1 cellular context compared by ENCODE assay signal in genomic region chr13:34749046-34749445, GRCh38.
TF ChIP-seq lines count a peak whose summit lies in the region.

No MANE protein-coding gene starts in this region.

TF ChIP-seq in WTC11, 78 proteins besides CTCF, POLR2A, EP300 and RAD21 (continued from another document):
- TF ChIP-seq, protein P1, sequence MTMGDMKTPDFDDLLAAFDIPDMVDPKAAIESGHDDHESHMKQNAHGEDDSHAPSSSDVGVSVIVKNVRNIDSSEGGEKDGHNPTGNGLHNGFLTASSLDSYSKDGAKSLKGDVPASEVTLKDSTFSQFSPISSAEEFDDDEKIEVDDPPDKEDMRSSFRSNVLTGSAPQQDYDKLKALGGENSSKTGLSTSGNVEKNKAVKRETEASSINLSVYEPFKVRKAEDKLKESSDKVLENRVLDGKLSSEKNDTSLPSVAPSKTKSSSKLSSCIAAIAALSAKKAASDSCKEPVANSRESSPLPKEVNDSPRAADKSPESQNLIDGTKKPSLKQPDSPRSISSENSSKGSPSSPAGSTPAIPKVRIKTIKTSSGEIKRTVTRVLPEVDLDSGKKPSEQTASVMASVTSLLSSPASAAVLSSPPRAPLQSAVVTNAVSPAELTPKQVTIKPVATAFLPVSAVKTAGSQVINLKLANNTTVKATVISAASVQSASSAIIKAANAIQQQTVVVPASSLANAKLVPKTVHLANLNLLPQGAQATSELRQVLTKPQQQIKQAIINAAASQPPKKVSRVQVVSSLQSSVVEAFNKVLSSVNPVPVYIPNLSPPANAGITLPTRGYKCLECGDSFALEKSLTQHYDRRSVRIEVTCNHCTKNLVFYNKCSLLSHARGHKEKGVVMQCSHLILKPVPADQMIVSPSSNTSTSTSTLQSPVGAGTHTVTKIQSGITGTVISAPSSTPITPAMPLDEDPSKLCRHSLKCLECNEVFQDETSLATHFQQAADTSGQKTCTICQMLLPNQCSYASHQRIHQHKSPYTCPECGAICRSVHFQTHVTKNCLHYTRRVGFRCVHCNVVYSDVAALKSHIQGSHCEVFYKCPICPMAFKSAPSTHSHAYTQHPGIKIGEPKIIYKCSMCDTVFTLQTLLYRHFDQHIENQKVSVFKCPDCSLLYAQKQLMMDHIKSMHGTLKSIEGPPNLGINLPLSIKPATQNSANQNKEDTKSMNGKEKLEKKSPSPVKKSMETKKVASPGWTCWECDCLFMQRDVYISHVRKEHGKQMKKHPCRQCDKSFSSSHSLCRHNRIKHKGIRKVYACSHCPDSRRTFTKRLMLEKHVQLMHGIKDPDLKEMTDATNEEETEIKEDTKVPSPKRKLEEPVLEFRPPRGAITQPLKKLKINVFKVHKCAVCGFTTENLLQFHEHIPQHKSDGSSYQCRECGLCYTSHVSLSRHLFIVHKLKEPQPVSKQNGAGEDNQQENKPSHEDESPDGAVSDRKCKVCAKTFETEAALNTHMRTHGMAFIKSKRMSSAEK (CRISPR knock-in tag; IDR thresholded peaks at IDR 0.05; ENCODE audit: borderline replicate concordance) = no peak
